Comparison of ENCODE assay signal across 8 cellular contexts in the genomic region with DNA sequence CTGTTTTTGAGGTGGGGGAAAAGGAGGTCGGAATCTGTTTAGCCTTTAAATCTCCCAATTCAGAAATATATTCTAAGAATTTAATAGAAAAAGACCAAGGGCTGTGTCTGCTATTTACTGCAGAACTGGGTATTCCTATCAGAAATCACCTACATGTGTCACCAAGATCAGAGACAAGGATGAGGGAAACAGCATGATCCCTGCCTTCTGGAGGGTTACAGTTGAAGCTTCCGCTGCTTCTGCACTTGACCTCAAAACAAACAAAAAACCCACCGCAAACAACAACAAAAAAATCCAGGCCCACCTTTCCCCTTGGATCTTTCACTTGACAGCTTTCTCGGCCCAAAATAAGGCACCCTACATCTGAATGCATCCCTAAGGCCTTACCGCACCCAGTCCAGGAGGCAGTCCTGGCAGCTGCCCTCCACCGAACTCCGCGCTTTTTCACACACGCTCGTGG. TPM values are rescaled to one million over a fixed set of nuclear protein-coding genes. Genes with fewer than 3 reads are reported as not detected.
DNase-seq lines count a peak whose midpoint lies in the region; ATAC-seq, FAIRE-seq and TF ChIP-seq lines count a peak whose summit lies in the region.

No MANE protein-coding gene starts in this region.

- TF ChIP-seq CTCF in heart right ventricle (IDR thresholded peaks at IDR 0.05) (no peak), OCI-LY7 (conservative IDR thresholded peaks at IDR 0.05; ENCODE audit: low read length) (no peak), esophagus muscularis mucosa (IDR thresholded peaks at IDR 0.05) (no peak), progenitor cell of endocrine pancreas (IDR thresholded peaks at IDR 0.05; ENCODE audit: unreplicated experiment) (no peak)

- H3K4me3 ChIP-seq in heart right ventricle = peak overlapping the region; percentile 33 to 90 (median 74)
- peak overlapping the region; percentile 71 for H3K4me3 ChIP-seq in OCI-LY7 (ENCODE audit: low read depth, low read length, poor library complexity, severe bottlenecking)
- peak overlapping the region; percentile 79 to 84 (median 81) for H3K4me3 ChIP-seq in esophagus muscularis mucosa

- CTCF ChIA-PET in OCI-LY7 (lab: Charles Lee; ENCODE audit: unreplicated experiment) = no interaction called here

- POLR2A ChIA-PET in OCI-LY7 (lab: Charles Lee) = no interaction called here

- WGBS in heart right ventricle, 2 donors = 11 to 13% methylated on average over 9 to 10 of the region's 10 CpGs
- 13% methylated on average over 10 of the region's 10 CpGs for WGBS in esophagus muscularis mucosa

- DNase-seq in heart right ventricle (no peak), cardiac septum (ENCODE audit: low spot score) (no peak), OCI-LY7 (ENCODE audit: low spot score) (no peak), esophagus muscularis mucosa (ENCODE audit: extremely low spot score) (no peak), progenitor cell of endocrine pancreas (ENCODE audit: low spot score, unreplicated experiment) (no peak), H54 (ENCODE audit: insufficient read length, low spot score) (no peak), NCI-H1105 treated with DMSO at 0.1 percent for 48 hours (lab: John Stamatoyannopoulos, UW) (no peak)
- no peak for DNase-seq in stimulated activated CD4-positive, alpha-beta T cell treated with anti-CD3 and anti-CD28 coated beads, Interleukin-2, amount 100 ng/mL, for 48 hours

- H3K36me3 ChIP-seq in heart right ventricle (no peaks in the 10 kb centered on the region), OCI-LY7 (ENCODE audit: insufficient read depth, low read length) (no peaks in the 10 kb centered on the region), esophagus muscularis mucosa (no peaks in the 10 kb centered on the region)

- peak overlapping the region; percentile 91 for H3K27ac Mint-ChIP-seq in progenitor cell of endocrine pancreas

- no peaks in the 10 kb centered on the region for H3K9me2 ChIP-seq in OCI-LY7 (ENCODE audit: insufficient read depth, low read length)

- H3K4me3 Mint-ChIP-seq in progenitor cell of endocrine pancreas (ENCODE audit: low read depth) = peak overlapping the region; percentile 83

- no TSS peak for BruUV-seq in OCI-LY7 (replicated peaks; lab: Mats Ljungman, UMichigan)

- H3K4me1 Mint-ChIP-seq in progenitor cell of endocrine pancreas (ENCODE audit: low read depth) = peaks cover 30% of the 10 kb centered on the region

- intact Hi-C loops in heart right ventricle (cut with DNase I) = loop anchor here in 2 of 10 donors (5.0 to 10.0 kb wide), 3 partner anchors 129 to 437 kb away; a partner anchor contains a TSS
- intact Hi-C loops in cardiac septum (cut with DNase I) = no loop called here
- intact Hi-C loops in OCI-LY7 (cut with micrococcal nuclease; ENCODE audit: unreplicated experiment) = loop anchor here (5.0 to 10.0 kb wide), 3 partner anchors 112 to 437 kb away; no protein-coding TSS in a partner anchor
- intact Hi-C loops in esophagus muscularis mucosa (cut with DNase I) = no loop called here

- no peak overlapping the region; the same call in 1 of the 2 replicates for H2AFZ ChIP-seq in OCI-LY7 (ENCODE audit: low read length)

- H3K27me3 ChIP-seq in heart right ventricle = peaks cover 0 to 5% (median 0%) of the 10 kb centered on the region in 7 donors
- H3K27me3 ChIP-seq in esophagus muscularis mucosa = no peaks in the 10 kb centered on the region

- H3K27ac ChIP-seq in heart right ventricle = peak overlapping the region; percentile 80 to 91 (median 84)
- no peak overlapping the region for H3K27ac ChIP-seq in OCI-LY7 (ENCODE audit: low read depth, low read length, poor library complexity, severe bottlenecking)
- peak overlapping the region; percentile 82 to 88 (median 84) for H3K27ac ChIP-seq in esophagus muscularis mucosa (replicated peaks in 1 of 4)

- no peak for ATAC-seq in heart right ventricle

- no peaks in the 10 kb centered on the region for H3K27me3 Mint-ChIP-seq in progenitor cell of endocrine pancreas

- FAIRE-seq in H54 (lab: Jason Lieb, UNC) = no peak

- TF ChIP-seq POLR2A in esophagus muscularis mucosa (IDR thresholded peaks at IDR 0.05; ENCODE audit: low read depth) = no peak
- no peak for TF ChIP-seq POLR2A in H54 (IDR thresholded peaks at IDR 0.05; ENCODE audit: low read depth, low read length)

- H3K9me3 ChIP-seq in heart right ventricle (no peaks in the 10 kb centered on the region), OCI-LY7 (ENCODE audit: low read length) (no peaks in the 10 kb centered on the region), esophagus muscularis mucosa (no peaks in the 10 kb centered on the region)

- no peaks in the 10 kb centered on the region for H3K9me3 Mint-ChIP-seq in progenitor cell of endocrine pancreas (ENCODE audit: low read depth)

- no peak for TF ChIP-seq EP300 in esophagus muscularis mucosa (IDR thresholded peaks at IDR 0.05)

- H4K20me1 ChIP-seq in OCI-LY7 (ENCODE audit: insufficient read depth, low read length) = no peaks in the 10 kb centered on the region

- peaks cover 0 to 52% (median 21%) of the 10 kb centered on the region in 9 donors for H3K4me1 ChIP-seq in heart right ventricle
- H3K4me1 ChIP-seq in OCI-LY7 (ENCODE audit: insufficient read depth, low read length, poor library complexity, severe bottlenecking) = peaks cover 3% of the 10 kb centered on the region
- H3K4me1 ChIP-seq in esophagus muscularis mucosa = peaks cover 0 to 32% (median 29%) of the 10 kb centered on the region in 4 donors

- H3K36me3 Mint-ChIP-seq in progenitor cell of endocrine pancreas (ENCODE audit: insufficient read depth) = no peaks in the 10 kb centered on the region

- peak overlapping the region; percentile 82 for H3K4me2 ChIP-seq in OCI-LY7 (ENCODE audit: low read length)

- no peaks in the 10 kb centered on the region for H3K79me2 ChIP-seq in OCI-LY7 (ENCODE audit: insufficient read depth, low read depth, low read length)

RNA-seq across cellular contexts. Expression of a gene that starts 0.8 kb away (rescaled TPM):
- total RNA-seq in heart right ventricle (10 to 100 TPM; 12.7 to 36.5 (median 25.5) TPM), cardiac septum (25.7 TPM), OCI-LY7 (2022) (107 and 111 TPM in 2 replicates), esophagus muscularis mucosa (10 to 100 TPM in 3 of 4 donors, 1 to 10 TPM in 1; 9.6 to 17.7 (median 14.3) TPM), progenitor cell of endocrine pancreas (116 and 117 TPM in 2 replicates)
- 1 to 10 TPM; 3.9 to 7.7 TPM for polyA plus RNA-seq in heart right ventricle
- total RNA-seq in OCI-LY7 (2014; rRNA removed; shearing (Covaris generic)) = 90.7 and 112 TPM in 2 replicates
